28 cellular contexts compared by ENCODE assay signal in genomic region chr2:78993518-78994148, GRCh38. TPM values are rescaled to one million over a fixed set of nuclear protein-coding genes. Genes with fewer than 3 reads are reported as not detected.
A peak's percentile ranks its signal among the peaks of the same experiment; 100 is the strongest.
DNase-seq lines count a peak whose midpoint lies in the region; ATAC-seq and TF ChIP-seq lines count a peak whose summit lies in the region.
"Had no signal": no experiment of that assay in that cellular context is flagged by ENCODE, and none has a peak within 500 bp of the region (broad histone marks: within the 10 kb centered on the region; RNA-seq: fewer than 3 reads in every experiment).

No MANE protein-coding gene starts in this region.

- H3K9me3 Mint-ChIP-seq in progenitor cell of endocrine pancreas (ENCODE audit: low read depth) = no peaks in the 10 kb centered on the region
- H3K9me3 Mint-ChIP-seq: stimulated activated memory B cell treated with anti-CD40 and anti-IgM and Interleukin-4, amounts not matched to agents 10 μg/mL and 1 μg/mL and 100 μg/mL, for 72 hours had no signal

- no peaks in the 10 kb centered on the region for H3K36me3 Mint-ChIP-seq in progenitor cell of endocrine pancreas (ENCODE audit: insufficient read depth)
- H3K36me3 Mint-ChIP-seq: CD4-positive, CD25-positive, alpha-beta regulatory T cell; stimulated activated memory B cell treated with anti-CD40 and anti-IgM and Interleukin-4, amounts not matched to agents 10 μg/mL and 1 μg/mL and 100 μg/mL, for 72 hours had no signal

- no peak overlapping the region for H3K4me2 ChIP-seq in GM23248 (ENCODE audit: unreplicated experiment)

- H3K9me3 ChIP-seq in HUES48 (ENCODE audit: control insufficient read depth, insufficient read depth, low read length) (no peaks in the 10 kb centered on the region), iPS-20b (ENCODE audit: insufficient read depth, low read depth, low read length) (no peaks in the 10 kb centered on the region), GM23248 (ENCODE audit: low read depth) (no peaks in the 10 kb centered on the region)
- H3K9me3 ChIP-seq: gastrocnemius medialis, Peyer's patch, sigmoid colon, SJSA1 had no signal

- peaks cover 45% of the 10 kb centered on the region for H3K27me3 Mint-ChIP-seq in progenitor cell of endocrine pancreas

- H3K4me3 Mint-ChIP-seq in progenitor cell of endocrine pancreas (ENCODE audit: low read depth) = peak overlapping the region; percentile 78
- H3K4me3 Mint-ChIP-seq: CD4-positive, CD25-positive, alpha-beta regulatory T cell; immature natural killer cell; stimulated activated memory B cell treated with anti-CD40 and anti-IgM and Interleukin-4, amounts not matched to agents 10 μg/mL and 1 μg/mL and 100 μg/mL, for 72 hours; T-helper 17 cell had no signal

- H3F3A ChIP-seq in GM23248 (ENCODE audit: insufficient read depth) = no peaks in the 10 kb centered on the region

- H3K9ac ChIP-seq in HUES48 (ENCODE audit: low read depth, low read length) = no peak overlapping the region
- H3K9ac ChIP-seq in iPS-20b (ENCODE audit: low read depth, low read length) = no peak overlapping the region
- no peak overlapping the region for H3K9ac ChIP-seq in GM23248

- H3K79me2 ChIP-seq in GM23248 (ENCODE audit: insufficient read depth) = no peaks in the 10 kb centered on the region

- H3K27me3 ChIP-seq in HUES48 (ENCODE audit: control insufficient read depth, insufficient read depth, low read length) = peaks cover 40% of the 10 kb centered on the region
- peaks cover 0 to 32% (median 7%) of the 10 kb centered on the region in 45 donors for H3K27me3 ChIP-seq in dorsolateral prefrontal cortex
- H3K27me3 ChIP-seq in iPS-20b (ENCODE audit: insufficient read depth, low read length) = peaks cover 38% of the 10 kb centered on the region
- peaks cover 20% of the 10 kb centered on the region for H3K27me3 ChIP-seq in GM23248 (replicated peaks; ENCODE audit: insufficient read depth)
- H3K27me3 ChIP-seq: Peyer's patch had no signal

- no peak overlapping the region for H3K27ac Mint-ChIP-seq in progenitor cell of endocrine pancreas
- H3K27ac Mint-ChIP-seq: CD4-positive, CD25-positive, alpha-beta regulatory T cell; immature natural killer cell; stimulated activated memory B cell treated with anti-CD40 and anti-IgM and Interleukin-4, amounts not matched to agents 10 μg/mL and 1 μg/mL and 100 μg/mL, for 72 hours; T-helper 17 cell had no signal

- H3K4me3 ChIP-seq in HUES48 (ENCODE audit: low read depth, low read length) = peak overlapping the region; percentile 66
- H3K4me3 ChIP-seq in dorsolateral prefrontal cortex = peak overlapping the region in 58 of 59 donors; percentile 24 to 78 (median 59)
- peak overlapping the region; percentile 81 for H3K4me3 ChIP-seq in iPS-20b (ENCODE audit: low read length)
- H3K4me3 ChIP-seq in GM23248 = no peak overlapping the region
- H3K4me3 ChIP-seq: SJSA1 had no signal

- H3K4me1 Mint-ChIP-seq in progenitor cell of endocrine pancreas (ENCODE audit: low read depth) = peaks cover 10% of the 10 kb centered on the region
- H3K4me1 Mint-ChIP-seq: CD4-positive, CD25-positive, alpha-beta regulatory T cell; immature natural killer cell; stimulated activated memory B cell treated with anti-CD40 and anti-IgM and Interleukin-4, amounts not matched to agents 10 μg/mL and 1 μg/mL and 100 μg/mL, for 72 hours; T-helper 17 cell had no signal

- no peaks in the 10 kb centered on the region for H4K20me1 ChIP-seq in GM23248 (ENCODE audit: insufficient read depth)

- H3K27ac ChIP-seq in HUES48 (ENCODE audit: low read depth, low read length) (no peak overlapping the region), dorsolateral prefrontal cortex (peak overlapping the region in 10 of 59 donors; percentile 9 to 56 (median 42)), iPS-20b (ENCODE audit: low read length) (no peak overlapping the region), GM23248 (no peak overlapping the region)
- H3K27ac ChIP-seq: gastrocnemius medialis, Peyer's patch, sigmoid colon, SJSA1, VCaP had no signal

- H2AFZ ChIP-seq in GM23248 = no peak overlapping the region

- WGBS in GM23248 (ENCODE audit: low coverage in 1 of 2, low lambda C conversion rate in 2 of 2, missing lambda C conversion rate in 2 of 2), 2 experiments = 4 to 6% methylated on average over 25 of the region's 25 CpGs

- TF ChIP-seq CTCF in dorsolateral prefrontal cortex (IDR thresholded peaks at IDR 0.05 in 54 of 56, conservative IDR thresholded peaks at IDR 0.05 in 2 of 56; ENCODE audit: low read depth in 1 of 56, partially characterized antibody in 56 of 56) (no peak), progenitor cell of endocrine pancreas (IDR thresholded peaks at IDR 0.05; ENCODE audit: unreplicated experiment) (no peak)

- intact Hi-C loops in dorsolateral prefrontal cortex (cut with DNase I) = no loop called here

- no peaks in the 10 kb centered on the region for H3K9me2 ChIP-seq in GM23248 (ENCODE audit: insufficient read depth)

- no peak for ATAC-seq in GM21515 (IDR thresholded peaks at IDR 0.05; ENCODE audit: unreplicated experiment)
- ATAC-seq: esophagus mucosa; gastrocnemius medialis; stimulated activated memory B cell treated with anti-CD40 and anti-IgM and Interleukin-4, amounts not matched to agents 10 μg/mL and 1 μg/mL and 100 μg/mL, for 72 hours; T-helper 17 cell had no signal

- in situ Hi-C loops in GM23248 (cut with MboI) = no loop called here

- DNase-seq in dorsolateral prefrontal cortex = no peak
- DNase-seq in progenitor cell of endocrine pancreas (ENCODE audit: low spot score, unreplicated experiment) = no peak
- no peak for DNase-seq in middle frontal gyrus (ENCODE audit: extremely low spot score, low spot score)
- DNase-seq in GM23248 = no peak
- no peak for DNase-seq in ureter (ENCODE audit: low spot score)
- DNase-seq: activated CD4-positive, alpha-beta T cell treated with anti-CD3 and anti-CD28 coated beads, Interleukin-2, amount 50 U/mL, for 4 hours; activated CD8-positive, alpha-beta memory T cell treated with anti-CD3 and anti-CD28 coated beads, Interleukin-2, amount 50 U/mL, for 48 hours; activated gamma-delta T cell; CD4-positive, CD25-positive, alpha-beta regulatory T cell; gastrocnemius medialis; GDM1; immature natural killer cell; KG1; sigmoid colon; stimulated activated CD4-positive, alpha-beta T cell treated with anti-CD3 and anti-CD28 coated beads, Interleukin-1b, Interleukin-23, amount 100 ng/mL, for 48 hours; T-helper 17 cell had no signal

- H3K36me3 ChIP-seq in HUES48 (ENCODE audit: control insufficient read depth, insufficient read depth, low read length) (no peaks in the 10 kb centered on the region), iPS-20b (ENCODE audit: insufficient read depth, low read depth, low read length) (no peaks in the 10 kb centered on the region), GM23248 (ENCODE audit: low read depth) (no peaks in the 10 kb centered on the region)
- H3K36me3 ChIP-seq: gastrocnemius medialis, Peyer's patch, sigmoid colon, SJSA1 had no signal

- H3K4me1 ChIP-seq in HUES48 (ENCODE audit: control insufficient read depth, insufficient read depth, low read length) = no peaks in the 10 kb centered on the region
- no peaks in the 10 kb centered on the region for H3K4me1 ChIP-seq in iPS-20b (ENCODE audit: insufficient read depth, low read length)
- H3K4me1 ChIP-seq in GM23248 (ENCODE audit: insufficient read depth) = no peaks in the 10 kb centered on the region
- H3K4me1 ChIP-seq: SJSA1 had no signal

RNA-seq across cellular contexts. Expression of gene REG3G, which starts 31.9 kb away (rescaled TPM):
- total RNA-seq in dorsolateral prefrontal cortex (not detected), progenitor cell of endocrine pancreas (not detected in 2 replicates), ureter (not detected)
- not detected in 2 replicates for total RNA-seq in GM23248 (2014; rRNA removed; shearing (Covaris generic))
- polyA plus RNA-seq in GM23248 (2016; fragmentation: Nextera tagmentation; extraction: Ambion mirVana) = not detected in 2 replicates
- total RNA-seq: CD4-positive, CD25-positive, alpha-beta regulatory T cell; dermis microvascular lymphatic vessel endothelial cell; esophagus mucosa; gastrocnemius medialis; lower leg skin; osteocyte; sigmoid colon; SJSA1; T-helper 17 cell had no signal
- polyA plus RNA-seq: AG04450; CD4-positive, CD25-positive, alpha-beta regulatory T cell; immature natural killer cell had no signal
